ENCODE assay signal across 3 cellular contexts in genomic region chrX:107029752-107030151, GRCh38.
A peak's percentile ranks its signal among the peaks of the same experiment; 100 is the strongest.
TF ChIP-seq lines count a peak whose summit lies in the region.

No MANE protein-coding gene starts in this region.

TF ChIP-seq in A549, 52 proteins besides CTCF, POLR2A, EP300 and RAD21:
- TF ChIP-seq MAFK (IDR thresholded peaks at IDR 0.05; ENCODE audit: partially characterized antibody), result peak; percentile 68
- no peak for TF ChIP-seq EHMT2 (IDR thresholded peaks at IDR 0.05; ENCODE audit: low read depth)

TF ChIP-seq in IMR-90, 13 proteins besides CTCF, POLR2A, EP300 and RAD21:
- TF ChIP-seq MAFK (IDR thresholded peaks at IDR 0.05; ENCODE audit: low read depth, low read length) (peak; percentile 60), MXI1 (IDR thresholded peaks at IDR 0.05; ENCODE audit: borderline replicate concordance, low read depth, low read length) (no peak)

TF ChIP-seq in K562, 482 proteins besides CTCF, POLR2A, EP300 and RAD21:
- TF ChIP-seq KDM2B (CRISPR knock-in tag; IDR thresholded peaks at IDR 0.05) (no peak), ZNF280B (CRISPR knock-in tag; IDR thresholded peaks at IDR 0.05) (no peak), ZNF76 (CRISPR knock-in tag; IDR thresholded peaks at IDR 0.05; ENCODE audit: borderline replicate concordance) (no peak), ZFP30 (CRISPR knock-in tag; IDR thresholded peaks at IDR 0.05; ENCODE audit: borderline replicate concordance) (no peak), SMAD2 (IDR thresholded peaks at IDR 0.05; ENCODE audit: low read depth, low read length) (no peak), CHD4 (IDR thresholded peaks at IDR 0.05; ENCODE audit: insufficient read depth, insufficient replicate concordance, low read depth, low read length, poor library complexity, severe bottlenecking) (no peak), MCM2 (IDR thresholded peaks at IDR 0.05; ENCODE audit: low read depth) (no peak), ZNF316 (IDR thresholded peaks at IDR 0.05) (peak; percentile 44), ELF4 (CRISPR knock-in tag; IDR thresholded peaks at IDR 0.05) (no peak), COPS2 (conservative IDR thresholded peaks at IDR 0.05) (no peak), ZNF644 (tag; IDR thresholded peaks at IDR 0.05; ENCODE audit: low read depth) (no peak), ESRRA (IDR thresholded peaks at IDR 0.05; ENCODE audit: borderline replicate concordance, low read depth) (no peak), C11orf30 (IDR thresholded peaks at IDR 0.05; ENCODE audit: low read depth) (peak; percentile 34; the same call in 1 of the 2 replicates), RBM22 (IDR thresholded peaks at IDR 0.05; ENCODE audit: low read depth, low read length, poor library complexity, severe bottlenecking) (no peak), ILF3 (IDR thresholded peaks at IDR 0.05; ENCODE audit: borderline replicate concordance) (no peak), GABPB2 (CRISPR knock-in tag; conservative IDR thresholded peaks at IDR 0.05) (no peak)
